1 cellular context compared by ENCODE assay signal in genomic region chr13:46554971-46555370, GRCh38.
TF ChIP-seq lines count a peak whose summit lies in the region.

No MANE protein-coding gene starts in this region.

TF ChIP-seq in K562, 482 proteins besides CTCF, POLR2A, EP300 and RAD21 (continued from another document):
- TF ChIP-seq ETV6 (IDR thresholded peaks at IDR 0.05; ENCODE audit: borderline replicate concordance in 1 of 2, low read depth in 2 of 2, low read length in 1 of 2): no peak
- TF ChIP-seq ETV6 (CRISPR knock-in tag; IDR thresholded peaks at IDR 0.05; ENCODE audit: borderline replicate concordance): no peak
- TF ChIP-seq PHTF2 (CRISPR knock-in tag; IDR thresholded peaks at IDR 0.05): no peak
- no peak for TF ChIP-seq HDAC3 (IDR thresholded peaks at IDR 0.05; ENCODE audit: borderline replicate concordance, partially characterized antibody)
- no peak for TF ChIP-seq KDM5B (IDR thresholded peaks at IDR 0.05; ENCODE audit: insufficient replicate concordance, low read depth, low read length)
- TF ChIP-seq CREBBP (IDR thresholded peaks at IDR 0.05; ENCODE audit: low read depth, low read length): no peak
- TF ChIP-seq RBBP5 (IDR thresholded peaks at IDR 0.05; ENCODE audit: borderline replicate concordance, insufficient read depth, low read length, poor library complexity, severe bottlenecking): no peak
TF ChIP-seq in K562: peak in this region for 0.
